Comparison of ENCODE assay signal across 9 cellular contexts in genomic region chr10:114044251-114045070, GRCh38. TPM values are rescaled to one million over a fixed set of nuclear protein-coding genes. Genes with fewer than 3 reads are reported as not detected.
DNase-seq lines count a peak whose midpoint lies in the region; ATAC-seq and TF ChIP-seq lines count a peak whose summit lies in the region.
"Had no signal": no experiment of that assay in that cellular context is flagged by ENCODE, and none has a peak within 500 bp of the region (broad histone marks: within the 10 kb centered on the region; RNA-seq: fewer than 3 reads in every experiment).

No MANE protein-coding gene starts in this region.

- H3K4me3 Mint-ChIP-seq in activated CD4-positive, alpha-beta T cell treated with anti-CD3 and anti-CD28 coated beads, Interleukin-2, amount 10 ng/mL, durations not matched to agents 24 days and 14 days, result peak overlapping the region; percentile 66

- no peaks in the 10 kb centered on the region for H3K9me3 Mint-ChIP-seq in activated CD4-positive, alpha-beta T cell treated with anti-CD3 and anti-CD28 coated beads, Interleukin-2, amount 10 ng/mL, durations not matched to agents 24 days and 14 days

- no peak for TF ChIP-seq POLR2A in tibial nerve (IDR thresholded peaks at IDR 0.05)

- no peaks in the 10 kb centered on the region for H3K27me3 ChIP-seq in lung (ENCODE audit: control insufficient read depth, insufficient read depth)
- H3K27me3 ChIP-seq in tibial nerve, result peaks cover 0 to 74% of the 10 kb centered on the region in 2 donors

- peak overlapping the region; percentile 80 for H3K4me3 ChIP-seq in lung
- peak overlapping the region in 3 of 4 donors; percentile 2 to 54 (median 21) for H3K4me3 ChIP-seq in tibial nerve

- TF ChIP-seq CTCF in lung (IDR thresholded peaks at IDR 0.05; ENCODE audit: control extremely low read depth, extremely low read depth) (no peak), tibial nerve (IDR thresholded peaks at IDR 0.05) (no peak)

- H3K27ac ChIP-seq in lung (ENCODE audit: low read depth in 1 of 2, low read length in 1 of 2) (peak overlapping the region; percentile 91 to 99), tibial nerve (no peak overlapping the region)

- DNase-seq in activated CD4-positive, alpha-beta T cell treated with anti-CD3 and anti-CD28 coated beads, Interleukin-2, amount 10 ng/mL, durations not matched to agents 24 days and 14 days, result no peak
- DNase-seq in activated CD4-positive, alpha-beta T cell treated with anti-CD3 and anti-CD28 coated beads for 4 hours, result no peak
- DNase-seq in astrocyte of the hippocampus (ENCODE audit: low read depth, low spot score) (peak; percentile 23), lung (ENCODE audit: low spot score) (no peak), tibial nerve (ENCODE audit: low spot score in 2 of 2) (no peak), NCI-H187 (lab: John Stamatoyannopoulos, UW) (no peak)
- no peak for DNase-seq in NK-92 treated with Interleukin-12 subunit alpha and Interleukin-12 subunit beta, amount 100 ng/mL, for 24 hours (lab: John Stamatoyannopoulos, UW)

- ATAC-seq in lung (ENCODE audit: insufficient read depth, low FRiP score) (no peak), GM19467 (IDR thresholded peaks at IDR 0.05; ENCODE audit: unreplicated experiment) (no peak)

- intact Hi-C loops in activated CD4-positive, alpha-beta T cell treated with anti-CD3 and anti-CD28 coated beads, Interleukin-2, amount 10 ng/mL, durations not matched to agents 24 days and 14 days (cut with micrococcal nuclease), result loop anchor here (10.0 kb wide), 2 partner anchors 80 to 190 kb away; partner anchors contain the start of genes DCLRE1A and NHLRC2

- 6 to 8% methylated on average over 76 to 98 of the region's 98 CpGs for WGBS in lung, 2 donors
- 0 to 13% methylated on average over 2 to 48 of the region's 98 CpGs for WGBS in tibial nerve, 2 donors

- no peak overlapping the region for H3K27ac Mint-ChIP-seq in activated CD4-positive, alpha-beta T cell treated with anti-CD3 and anti-CD28 coated beads, Interleukin-2, amount 10 ng/mL, durations not matched to agents 24 days and 14 days

- TF ChIP-seq EP300 in tibial nerve (IDR thresholded peaks at IDR 0.05), result no peak

- H3K36me3 ChIP-seq in lung (ENCODE audit: control insufficient read depth in 2 of 2, insufficient read depth in 2 of 2, low read length in 2 of 2) (no peaks in the 10 kb centered on the region), tibial nerve (no peaks in the 10 kb centered on the region)

- no peaks in the 10 kb centered on the region for H3K36me3 Mint-ChIP-seq in activated CD4-positive, alpha-beta T cell treated with anti-CD3 and anti-CD28 coated beads, Interleukin-2, amount 10 ng/mL, durations not matched to agents 24 days and 14 days (ENCODE audit: low read depth)

- H3K4me1 Mint-ChIP-seq in activated CD4-positive, alpha-beta T cell treated with anti-CD3 and anti-CD28 coated beads, Interleukin-2, amount 10 ng/mL, durations not matched to agents 24 days and 14 days, result peaks cover 16% of the 10 kb centered on the region

- H3K4me1 ChIP-seq in lung (ENCODE audit: control insufficient read depth in 2 of 2, insufficient read depth in 2 of 2, low read length in 2 of 2) (peaks cover 3 to 11% of the 10 kb centered on the region in 2 donors), tibial nerve (peaks cover 0 to 36% (median 3%) of the 10 kb centered on the region in 4 donors)

- peaks cover 78% of the 10 kb centered on the region for H3K27me3 Mint-ChIP-seq in activated CD4-positive, alpha-beta T cell treated with anti-CD3 and anti-CD28 coated beads, Interleukin-2, amount 10 ng/mL, durations not matched to agents 24 days and 14 days

- H3K9me3 ChIP-seq in lung (ENCODE audit: control insufficient read depth in 2 of 2, insufficient read depth in 1 of 2, low read length in 1 of 2) (peaks cover 0 to 4% of the 10 kb centered on the region in 2 donors), tibial nerve (no peaks in the 10 kb centered on the region)

RNA-seq across cellular contexts. Expression of gene ADRB1, which starts 0.8 kb away (rescaled TPM):
- total RNA-seq in activated CD4-positive, alpha-beta T cell treated with anti-CD3 and anti-CD28 coated beads, Interleukin-2, amount 10 ng/mL, durations not matched to agents 24 days and 14 days, result not detected in 2 replicates
- total RNA-seq in lung (10 to 100 TPM in 1 of 2 donors, 1 to 10 TPM in 1; 8.8 to 21.4 TPM), tibial nerve (1 to 10 TPM in 2 of 4 donors, under 1 TPM in 2; 0.30 to 1.4 (median 1.1) TPM)
- 1 to 10 TPM; 6.6 to 7.0 TPM for polyA plus RNA-seq in lung
- total RNA-seq: RPMI7951 had no signal

Comparison
In these comparisons a context has a peak if more than half of its experiments do, and no peak if none do; other contexts are left out.
1. H3K27ac ChIP-seq: peak in lung (2 of 2); none in tibial nerve (0 of 4).